In genomic region chr2:54710216-54710615, GRCh38 we compare ENCODE assay signal across 18 cellular contexts. TPM values are rescaled to one million over a fixed set of nuclear protein-coding genes. Genes with fewer than 3 reads are reported as not detected.
DNase-seq lines count a peak whose midpoint lies in the region; ATAC-seq and TF ChIP-seq lines count a peak whose summit lies in the region.
"Had no signal": no experiment of that assay in that cellular context is flagged by ENCODE, and none has a peak within 500 bp of the region (broad histone marks: within the 10 kb centered on the region; RNA-seq: fewer than 3 reads in every experiment).

No MANE protein-coding gene starts in this region.

- peaks cover 7% of the 10 kb centered on the region for H3K4me1 ChIP-seq in parathyroid adenoma
- peaks cover 0 to 14% (median 10%) of the 10 kb centered on the region in 4 donors for H3K4me1 ChIP-seq in tibial artery
- H3K4me1 ChIP-seq in left ventricle myocardium inferior: peaks cover 13% of the 10 kb centered on the region
- H3K4me1 ChIP-seq: A549 had no signal

- H3K4me2 ChIP-seq in parathyroid adenoma (ENCODE audit: low read length): no peak overlapping the region
- H3K4me2 ChIP-seq: A549 had no signal

- H3K27me3 ChIP-seq in parathyroid adenoma (ENCODE audit: control insufficient read depth, insufficient read depth, low read length) (no peaks in the 10 kb centered on the region), tibial artery (no peaks in the 10 kb centered on the region), left ventricle myocardium inferior (ENCODE audit: low read depth) (peaks cover 6% of the 10 kb centered on the region)

- H3K79me2 ChIP-seq in parathyroid adenoma: no peaks in the 10 kb centered on the region

- no peak overlapping the region for H3K9ac ChIP-seq in parathyroid adenoma

- ATAC-seq in stimulated activated naive CD8-positive, alpha-beta T cell treated with anti-CD3 and anti-CD28 coated beads, Interleukin-15, amount 100 ng/mL, for 72 hours: no peak
- no peak for ATAC-seq in GM18520 (IDR thresholded peaks at IDR 0.05; ENCODE audit: unreplicated experiment)

- H3K4me3 Mint-ChIP-seq in stimulated activated naive CD8-positive, alpha-beta T cell treated with anti-CD3 and anti-CD28 coated beads, Interleukin-15, Interleukin-2, amounts not matched to agents 100 ng/mL and 50 ng/mL, for 24 hours: peak overlapping the region; percentile 2
- peak overlapping the region in 1 of 2 donors; percentile 42 for H3K4me3 Mint-ChIP-seq in stimulated activated naive CD8-positive, alpha-beta T cell treated with anti-CD3 and anti-CD28 coated beads, Interleukin-15, amount 100 ng/mL, for 72 hours
- H3K4me3 Mint-ChIP-seq in chondrocyte (ENCODE audit: unreplicated experiment): no peak overlapping the region
- H3K4me3 Mint-ChIP-seq: HFFc6 had no signal

- H3K4me1 Mint-ChIP-seq in stimulated activated naive CD8-positive, alpha-beta T cell treated with anti-CD3 and anti-CD28 coated beads, Interleukin-15, Interleukin-2, amounts not matched to agents 100 ng/mL and 50 ng/mL, for 24 hours (ENCODE audit: low read depth): peaks cover 3% of the 10 kb centered on the region
- peaks cover 19% of the 10 kb centered on the region for H3K4me1 Mint-ChIP-seq in stimulated activated naive CD8-positive, alpha-beta T cell treated with anti-CD3 and anti-CD28 coated beads, Interleukin-15, amount 100 ng/mL, for 72 hours
- H3K4me1 Mint-ChIP-seq in chondrocyte (ENCODE audit: low read depth): no peaks in the 10 kb centered on the region

- no peaks in the 10 kb centered on the region for H3K9me3 Mint-ChIP-seq in stimulated activated naive CD8-positive, alpha-beta T cell treated with anti-CD3 and anti-CD28 coated beads, Interleukin-15, Interleukin-2, amounts not matched to agents 100 ng/mL and 50 ng/mL, for 24 hours
- H3K9me3 Mint-ChIP-seq in stimulated activated naive CD8-positive, alpha-beta T cell treated with anti-CD3 and anti-CD28 coated beads, Interleukin-15, amount 100 ng/mL, for 72 hours: no peaks in the 10 kb centered on the region
- H3K9me3 Mint-ChIP-seq in chondrocyte (ENCODE audit: low read depth): no peaks in the 10 kb centered on the region
- H3K9me3 Mint-ChIP-seq: HFFc6 had no signal

- no peaks in the 10 kb centered on the region for H3K36me3 Mint-ChIP-seq in stimulated activated naive CD8-positive, alpha-beta T cell treated with anti-CD3 and anti-CD28 coated beads, Interleukin-15, Interleukin-2, amounts not matched to agents 100 ng/mL and 50 ng/mL, for 24 hours (ENCODE audit: low read depth)
- H3K36me3 Mint-ChIP-seq in chondrocyte (ENCODE audit: low read depth): no peaks in the 10 kb centered on the region

- no peak for DNase-seq in stimulated activated naive CD8-positive, alpha-beta T cell treated with anti-CD3 and anti-CD28 coated beads, Interleukin-15, amount 100 ng/mL, for 72 hours
- DNase-seq in chondrocyte (ENCODE audit: low spot score): peak; percentile 89
- DNase-seq in tibial artery: no peak
- no peak for DNase-seq in left ventricle myocardium inferior
- DNase-seq: GF-D8; HFFc6; Karpas-422; NCI-H1105 treated with DMSO at 0.1 percent for 48 hours; NCI-H187; NCI-H345; NK-92 treated with Interleukin-12 subunit alpha and Interleukin-12 subunit beta, amount 100 ng/mL, for 24 hours; OCI-M1; RPMI8226; SIG-M5 had no signal

- intact Hi-C loops in tibial artery (cut with DNase I; ENCODE audit: low total_unique reads) (no loop called here), left ventricle myocardium inferior (cut with micrococcal nuclease) (no loop called here)

- H2AFZ ChIP-seq in parathyroid adenoma: peak overlapping the region; percentile 99

- peaks cover 30% of the 10 kb centered on the region for H3K27me3 Mint-ChIP-seq in stimulated activated naive CD8-positive, alpha-beta T cell treated with anti-CD3 and anti-CD28 coated beads, Interleukin-15, Interleukin-2, amounts not matched to agents 100 ng/mL and 50 ng/mL, for 24 hours
- peaks cover 46% of the 10 kb centered on the region for H3K27me3 Mint-ChIP-seq in stimulated activated naive CD8-positive, alpha-beta T cell treated with anti-CD3 and anti-CD28 coated beads, Interleukin-15, amount 100 ng/mL, for 72 hours
- peaks cover 2% of the 10 kb centered on the region for H3K27me3 Mint-ChIP-seq in chondrocyte (ENCODE audit: low read depth)

- H3K27ac Mint-ChIP-seq in stimulated activated naive CD8-positive, alpha-beta T cell treated with anti-CD3 and anti-CD28 coated beads, Interleukin-15, Interleukin-2, amounts not matched to agents 100 ng/mL and 50 ng/mL, for 24 hours: no peak overlapping the region
- H3K27ac Mint-ChIP-seq in stimulated activated naive CD8-positive, alpha-beta T cell treated with anti-CD3 and anti-CD28 coated beads, Interleukin-15, amount 100 ng/mL, for 72 hours: no peak overlapping the region
- H3K27ac Mint-ChIP-seq in chondrocyte (ENCODE audit: unreplicated experiment): no peak overlapping the region
- H3K27ac Mint-ChIP-seq: HFFc6 had no signal

- H3K36me3 ChIP-seq in parathyroid adenoma (ENCODE audit: control insufficient read depth, insufficient read depth, low read length): no peaks in the 10 kb centered on the region
- H3K36me3 ChIP-seq in tibial artery: no peaks in the 10 kb centered on the region
- H3K36me3 ChIP-seq in left ventricle myocardium inferior: no peaks in the 10 kb centered on the region

- H3K9me3 ChIP-seq in parathyroid adenoma (ENCODE audit: control insufficient read depth, low read length) (no peaks in the 10 kb centered on the region), tibial artery (no peaks in the 10 kb centered on the region), left ventricle myocardium inferior (replicated peaks) (no peaks in the 10 kb centered on the region)
- H3K9me3 ChIP-seq: A549 had no signal

- H3K4me3 ChIP-seq in parathyroid adenoma (ENCODE audit: low read depth, low read length) (no peak overlapping the region), tibial artery (no peak overlapping the region), left ventricle myocardium inferior (no peak overlapping the region)
- H3K4me3 ChIP-seq: A549 had no signal

- H3K27ac ChIP-seq in parathyroid adenoma (no peak overlapping the region), tibial artery (no peak overlapping the region), left ventricle myocardium inferior (replicated peaks) (no peak overlapping the region)
- H3K27ac ChIP-seq: A549 had no signal

- TF ChIP-seq CTCF in chondrocyte (IDR thresholded peaks at IDR 0.05): no peak
- no peak for TF ChIP-seq CTCF in parathyroid adenoma (IDR thresholded peaks at IDR 0.05)
- TF ChIP-seq CTCF in tibial artery (IDR thresholded peaks at IDR 0.05): no peak
- TF ChIP-seq CTCF in left ventricle myocardium inferior (IDR thresholded peaks at IDR 0.05; ENCODE audit: borderline replicate concordance): no peak

RNA-seq across cellular contexts. Expression of gene EML6, which starts 13.2 kb away (rescaled TPM):
- total RNA-seq in chondrocyte: 0.97 to 2.3 TPM (median 1.1 TPM) in 3 replicates
- 0.77 TPM for total RNA-seq in left ventricle myocardium inferior
